In genomic region chr3:100730524-100730923, GRCh38 we compare ENCODE assay signal across 13 cellular contexts. TPM values are rescaled to one million over a fixed set of nuclear protein-coding genes. Genes with fewer than 3 reads are reported as not detected.
DNase-seq lines count a peak whose midpoint lies in the region; ATAC-seq lines count a peak whose summit lies in the region.
"Had no signal": no experiment of that assay in that cellular context is flagged by ENCODE, and none has a peak within 500 bp of the region (broad histone marks: within the 10 kb centered on the region; RNA-seq: fewer than 3 reads in every experiment).

No MANE protein-coding gene starts in this region.

- H3K23ac ChIP-seq in mesendoderm (ENCODE audit: low read length) = no peak overlapping the region

- H3K56ac ChIP-seq in mesendoderm (ENCODE audit: low read length) = no peak overlapping the region

- H3K4me2 ChIP-seq in mesendoderm (ENCODE audit: low read length) = no peak overlapping the region

- H3K36me3 Mint-ChIP-seq in T-cell = peaks cover 46% of the 10 kb centered on the region

- WGBS in mesendoderm (ENCODE audit: extremely low coverage, insufficient coverage, low lambda C conversion rate) = 100% methylated on average over 1 of the region's 3 CpGs

- no peak overlapping the region for H3K18ac ChIP-seq in mesendoderm (ENCODE audit: low read length)

- peak; percentile 73 for DNase-seq in mesendoderm
- no peak for DNase-seq in D341Med (ENCODE audit: low spot score)
- DNase-seq in T-cell = no peak
- DNase-seq in NCI-H2227 treated with DMSO at 0.1 percent for 48 hours (lab: John Stamatoyannopoulos, UW) = no peak
- DNase-seq: activated gamma-delta T cell treated with Interleukin-2 at 50 U/mL for 16 hours, aorta, GDM1, natural killer cell, NCI-H1930 had no signal

- no peak overlapping the region for H4K5ac ChIP-seq in mesendoderm (ENCODE audit: low read length)

- no peak overlapping the region for H2BK15ac ChIP-seq in mesendoderm (replicated peaks; ENCODE audit: low read depth)

- POLR2A ChIA-PET in T-cell (lab: Charles Lee) = no interaction called here

- H2BK120ac ChIP-seq in mesendoderm (ENCODE audit: low read depth, low read length) = no peak overlapping the region

- peaks cover 15 to 30% (median 29%) of the 10 kb centered on the region in 3 donors for H3K4me1 Mint-ChIP-seq in T-cell

- no peak overlapping the region for H3K4me3 Mint-ChIP-seq in T-cell
- H3K4me3 Mint-ChIP-seq: natural killer cell had no signal

- peak; percentile 75 for ATAC-seq in GM19023 (IDR thresholded peaks at IDR 0.05; ENCODE audit: unreplicated experiment)
- ATAC-seq in GM21529 (IDR thresholded peaks at IDR 0.05; ENCODE audit: unreplicated experiment) = peak; percentile 72
- ATAC-seq in HG03135 (IDR thresholded peaks at IDR 0.05; ENCODE audit: unreplicated experiment) = peak; percentile 50
- no peak for ATAC-seq in T-cell (replicated peaks in 1 of 4)
- ATAC-seq: natural killer cell had no signal

- H3K4me3 ChIP-seq in mesendoderm (ENCODE audit: low read length) = no peak overlapping the region
- H3K4me3 ChIP-seq: HAP-1 had no signal

- no peak overlapping the region for H3K27ac ChIP-seq in mesendoderm (ENCODE audit: low read depth, low read length)

- CTCF ChIA-PET in T-cell (lab: Charles Lee) = no interaction called here

- H2BK5ac ChIP-seq in mesendoderm (ENCODE audit: low read length) = no peak overlapping the region

- no peaks in the 10 kb centered on the region for H3K79me1 ChIP-seq in mesendoderm (ENCODE audit: low read length)

- no peaks in the 10 kb centered on the region for H3K27me3 Mint-ChIP-seq in T-cell

- peaks cover 2% of the 10 kb centered on the region for H3K79me2 ChIP-seq in mesendoderm (ENCODE audit: control insufficient read depth, insufficient read depth, low read length)

- H3K36me3 ChIP-seq in mesendoderm (ENCODE audit: control insufficient read depth, insufficient read depth, low read length) = no peaks in the 10 kb centered on the region

- peaks cover 5% of the 10 kb centered on the region for H3K4me1 ChIP-seq in mesendoderm (ENCODE audit: control insufficient read depth, low read depth, low read length)
- H3K4me1 ChIP-seq: HAP-1 had no signal

- no peaks in the 10 kb centered on the region for H3K9me3 Mint-ChIP-seq in T-cell
- H3K9me3 Mint-ChIP-seq: natural killer cell had no signal

- no peak overlapping the region for H3K27ac Mint-ChIP-seq in T-cell
- H3K27ac Mint-ChIP-seq: natural killer cell had no signal

- H2AK5ac ChIP-seq in mesendoderm (ENCODE audit: low read length) = no peak overlapping the region

- H3K4ac ChIP-seq in mesendoderm (ENCODE audit: low read depth, low read length) = no peak overlapping the region

- no peak overlapping the region for H4K8ac ChIP-seq in mesendoderm (ENCODE audit: low read depth, low read length)

- no peak overlapping the region for H3K9ac ChIP-seq in mesendoderm (ENCODE audit: low read length)

- H3K27me3 ChIP-seq in mesendoderm (ENCODE audit: insufficient read depth, low read length, poor library complexity) = no peaks in the 10 kb centered on the region

RNA-seq across cellular contexts. Expression of gene TFG, which starts 21.2 kb away (rescaled TPM):
- polyA plus RNA-seq in mesendoderm (2013, experiment 1 of 2) = 101 TPM
- 98.1 TPM for polyA plus RNA-seq in mesendoderm (2013, experiment 2 of 2)
- total RNA-seq in T-cell = 10 to 100 TPM; 37.8 to 49.4 (median 44.1) TPM

Comparison
In these comparisons a context has a peak if more than half of its experiments do, and no peak if none do; other contexts are left out.
1. ATAC-seq: peak in GM19023 (single experiment), GM21529 (single experiment) and HG03135 (single experiment); none in T-cell (0 of 4).